Comparison of ENCODE assay signal across 11 cellular contexts in genomic region chr2:8662239-8662879, GRCh38. TPM values are rescaled to one million over a fixed set of nuclear protein-coding genes. Genes with fewer than 3 reads are reported as not detected.
A peak's percentile ranks its signal among the peaks of the same experiment; 100 is the strongest.
DNase-seq lines count a peak whose midpoint lies in the region; ATAC-seq, FAIRE-seq and TF ChIP-seq lines count a peak whose summit lies in the region.
"Had no signal": no experiment of that assay in that cellular context is flagged by ENCODE, and none has a peak within 500 bp of the region (broad histone marks: within the 10 kb centered on the region; RNA-seq: fewer than 3 reads in every experiment).

No MANE protein-coding gene starts in this region.

- TF ChIP-seq POLR2A in vagina (IDR thresholded peaks at IDR 0.05) = no peak

- DNase-seq in right cardiac atrium (no peak), right atrium auricular region (ENCODE audit: low spot score) (no peak), keratinocyte (ENCODE audit: low read depth, low spot score) (no peak), vagina (ENCODE audit: extremely low spot score in 2 of 2) (no peak), NOMO-1 treated with dmso at 0.1 percent for 144 hours (lab: John Stamatoyannopoulos, UW; ENCODE audit: unreplicated experiment) (no peak), NCI-H187 treated with DMSO at 0.1 percent for 48 hours (lab: John Stamatoyannopoulos, UW) (no peak)
- DNase-seq in stimulated activated CD4-positive, alpha-beta T cell treated with anti-CD3 and anti-CD28 coated beads, Interleukin-12 subunit alpha, Interleukin-12 subunit beta, amount 100 ng/mL, for 4 hours = no peak
- DNase-seq: COR-L47, NCI-H1092 treated with DMSO at 0.1 percent for 48 hours had no signal

- H3K79me2 ChIP-seq in keratinocyte (ENCODE audit: control insufficient read depth, insufficient read depth, low read length) = no peaks in the 10 kb centered on the region

- no peak for TF ChIP-seq CTCF in right atrium auricular region (IDR thresholded peaks at IDR 0.05)
- 0 out of 2 replicates have a peak, but pooled peaks have one; percentile 13 for TF ChIP-seq CTCF in WI38 (IDR thresholded peaks at IDR 0.05; ENCODE audit: low read depth, low read length)
- TF ChIP-seq CTCF in keratinocyte (optimal IDR thresholded peaks at IDR 0.05 in 1 of 3, IDR thresholded peaks at IDR 0.05 in 1 of 3, conservative IDR thresholded peaks at IDR 0.05 in 1 of 3; ENCODE audit: extremely low read depth in 1 of 3, insufficient read depth in 2 of 3, low read length in 3 of 3) = peak in 2 of 3 experiments; percentile 22 to 29
- TF ChIP-seq CTCF in vagina (IDR thresholded peaks at IDR 0.05) = no peak

- dilution Hi-C loops in keratinocyte (cut with MboI; ENCODE audit: extremely low pct_ligation_motif_present, low sequenced_read_pairs) = no loop called here

- no peaks in the 10 kb centered on the region for H3K9me3 ChIP-seq in right cardiac atrium (ENCODE audit: control insufficient read depth, low read length)
- no peaks in the 10 kb centered on the region for H3K9me3 ChIP-seq in right atrium auricular region
- H3K9me3 ChIP-seq in keratinocyte (ENCODE audit: control insufficient read depth, low read depth, low read length) = no peaks in the 10 kb centered on the region
- H3K9me3 ChIP-seq in vagina = no peaks in the 10 kb centered on the region

- 76% methylated on average over 10 of the region's 10 CpGs for WGBS in right cardiac atrium

- FAIRE-seq in keratinocyte (lab: Jason Lieb, UNC) = no peak
- FAIRE-seq: endometrium had no signal

- intact Hi-C loops in right cardiac atrium (cut with DNase I) (no loop called here), vagina (cut with DNase I) (no loop called here)

- no peak overlapping the region for H3K9ac ChIP-seq in keratinocyte (ENCODE audit: control insufficient read depth, extremely low read depth, insufficient read depth, low read length)

- H3K27me3 ChIP-seq in right cardiac atrium (ENCODE audit: control insufficient read depth, insufficient read depth) (no peaks in the 10 kb centered on the region), right atrium auricular region (no peaks in the 10 kb centered on the region), keratinocyte (ENCODE audit: control insufficient read depth, extremely low read depth, insufficient read depth, low read length) (no peaks in the 10 kb centered on the region), vagina (no peaks in the 10 kb centered on the region)

- H2AFZ ChIP-seq in keratinocyte (ENCODE audit: control insufficient read depth, low read length) = no peak overlapping the region

- H4K20me1 ChIP-seq in keratinocyte (ENCODE audit: control insufficient read depth, extremely low read depth, insufficient read depth, low read length) = no peaks in the 10 kb centered on the region

- H3K4me1 ChIP-seq in right cardiac atrium (ENCODE audit: control insufficient read depth, insufficient read depth, low read length) = peaks cover 13% of the 10 kb centered on the region
- peaks cover 0 to 19% of the 10 kb centered on the region in 2 donors for H3K4me1 ChIP-seq in right atrium auricular region
- no peaks in the 10 kb centered on the region for H3K4me1 ChIP-seq in keratinocyte (ENCODE audit: control insufficient read depth, extremely low read depth, insufficient read depth, low read length)
- H3K4me1 ChIP-seq in vagina = peaks cover 20% of the 10 kb centered on the region

- H3K9me1 ChIP-seq in keratinocyte (ENCODE audit: control insufficient read depth, extremely low read depth, insufficient read depth, low read length) = no peaks in the 10 kb centered on the region

- H3K4me3 ChIP-seq in right cardiac atrium (ENCODE audit: low read length) (no peak overlapping the region), right atrium auricular region (no peak overlapping the region), WI38 (ENCODE audit: low read depth, low read length) (no peak overlapping the region), keratinocyte (ENCODE audit: control insufficient read depth in 2 of 3, extremely low read depth in 1 of 3, insufficient read depth in 2 of 3, low read depth in 1 of 3, low read length in 3 of 3) (no peak overlapping the region), vagina (no peak overlapping the region)

- H3K4me2 ChIP-seq in keratinocyte (ENCODE audit: control insufficient read depth, extremely low read depth, insufficient read depth, low read depth, low read length) = no peak overlapping the region

- H3K36me3 ChIP-seq in right atrium auricular region = no peaks in the 10 kb centered on the region
- no peaks in the 10 kb centered on the region for H3K36me3 ChIP-seq in keratinocyte (ENCODE audit: control insufficient read depth in 2 of 2, extremely low read depth in 1 of 2, insufficient read depth in 2 of 2, low read length in 2 of 2)
- no peaks in the 10 kb centered on the region for H3K36me3 ChIP-seq in vagina

- H3K27ac ChIP-seq in right cardiac atrium (ENCODE audit: low read length) (peak overlapping the region; percentile 1), right atrium auricular region (peak overlapping the region in 1 of 2 donors; percentile 9), keratinocyte (ENCODE audit: control insufficient read depth, insufficient read depth, low read length) (no peak overlapping the region), vagina (peak overlapping the region; percentile 65)

- ATAC-seq in right cardiac atrium = no peak

RNA-seq across cellular contexts. Expression of gene ID2, which starts 19.5 kb away (rescaled TPM):
- total RNA-seq in right cardiac atrium (100 to 1,000 TPM; 109 to 121 (median 114) TPM), right atrium auricular region (100 to 1,000 TPM; 213 to 421 TPM), vagina (378 TPM)
- polyA plus RNA-seq in right cardiac atrium (205 TPM), keratinocyte (3.5 to 14.3 TPM (median 6.3 TPM) in 3 replicates)
- 7.7 TPM for polyA plus RNA-seq in keratinocyte (2011; ENCODE audit: low read depth)
- polyA plus RNA-seq in keratinocyte (2011; cell fraction: cytosol; rRNA removed) = 2.1 and 2.2 TPM in 2 replicates
- 6.5 and 7.4 TPM in 2 replicates for polyA plus RNA-seq in keratinocyte (2011; cell fraction: nucleus; rRNA removed)
- polyA plus RNA-seq in keratinocyte (2012; ENCODE audit: low replicate concordance) = 2.1 and 10.7 TPM in 2 replicates
- 1.5 to 4.2 TPM (median 3.8 TPM) in 3 replicates for polyA minus RNA-seq in keratinocyte
- 3.6 TPM for polyA minus RNA-seq in keratinocyte (2011; cell fraction: cytosol; rRNA and poly(A)+ RNA removed)
- 2.7 and 4.0 TPM in 2 replicates for polyA minus RNA-seq in keratinocyte (2011; cell fraction: nucleus; rRNA and poly(A)+ RNA removed)

Comparison
In these comparisons a context has a peak if more than half of its experiments do, and no peak if none do; other contexts are left out.
1. CTCF ChIP-seq: peak in WI38 (single experiment) and keratinocyte (2 of 3); none in right atrium auricular region (0 of 2) and vagina (0 of 3).